Comparison of ENCODE assay signal across 1 cellular context in genomic region chr12:113422030-113422900, GRCh38.
TF ChIP-seq lines count a peak whose summit lies in the region.

Gene SDSL (plus strand): TSS chr12:113422380. CDS start chr12:113427983, 5,603 bp downstream.

TF ChIP-seq in HepG2, 621 proteins besides CTCF, POLR2A, EP300 and RAD21 (continued from another document and continues in another):
- TF ChIP-seq MBD4 (IDR thresholded peaks at IDR 0.05; ENCODE audit: borderline replicate concordance, low read length): no peak
- TF ChIP-seq TOE1 (CRISPR knock-in tag; IDR thresholded peaks at IDR 0.05): no peak
- TF ChIP-seq THAP9 (CRISPR knock-in tag; IDR thresholded peaks at IDR 0.05; ENCODE audit: borderline replicate concordance): peak; percentile 40
- TF ChIP-seq NFIC (IDR thresholded peaks at IDR 0.05; ENCODE audit: low read length): no peak
- no peak for TF ChIP-seq SP4 (CRISPR knock-in tag; IDR thresholded peaks at IDR 0.05)
- no peak for TF ChIP-seq GZF1 (CRISPR knock-in tag; IDR thresholded peaks at IDR 0.05)
- TF ChIP-seq CSRNP2 (CRISPR knock-in tag; conservative IDR thresholded peaks at IDR 0.05; ENCODE audit: low read depth): no peak
- TF ChIP-seq MYPOP (CRISPR knock-in tag; IDR thresholded peaks at IDR 0.05): no peak
- no peak for TF ChIP-seq SNRNP70 (IDR thresholded peaks at IDR 0.05; ENCODE audit: low read depth, low read length)
- TF ChIP-seq ZNF256 (CRISPR knock-in tag; conservative IDR thresholded peaks at IDR 0.05): no peak
- TF ChIP-seq HMG20A (CRISPR knock-in tag; IDR thresholded peaks at IDR 0.05; ENCODE audit: borderline replicate concordance): no peak
- no peak for TF ChIP-seq ZNF766 (CRISPR knock-in tag; IDR thresholded peaks at IDR 0.05; ENCODE audit: borderline replicate concordance)
- TF ChIP-seq ZFP1 (CRISPR knock-in tag; IDR thresholded peaks at IDR 0.05): no peak
- TF ChIP-seq ATF7 (IDR thresholded peaks at IDR 0.05): no peak
- no peak for TF ChIP-seq ATF7 (CRISPR knock-in tag; IDR thresholded peaks at IDR 0.05)
- TF ChIP-seq ZBTB14 (CRISPR knock-in tag; IDR thresholded peaks at IDR 0.05): no peak
- no peak for TF ChIP-seq NFYC (CRISPR knock-in tag; IDR thresholded peaks at IDR 0.05)
- TF ChIP-seq MED1 (CRISPR knock-in tag; IDR thresholded peaks at IDR 0.05): no peak
- no peak for TF ChIP-seq RFX1 (IDR thresholded peaks at IDR 0.05)
- no peak for TF ChIP-seq THRA (CRISPR knock-in tag; IDR thresholded peaks at IDR 0.05; ENCODE audit: borderline replicate concordance)
- no peak for TF ChIP-seq HHEX (CRISPR knock-in tag; IDR thresholded peaks at IDR 0.05)
- TF ChIP-seq ZKSCAN5 (CRISPR knock-in tag; IDR thresholded peaks at IDR 0.05): no peak
- TF ChIP-seq ZBTB3 (CRISPR knock-in tag; IDR thresholded peaks at IDR 0.05; ENCODE audit: borderline replicate concordance, low read depth): no peak
- TF ChIP-seq ZNF883 (CRISPR knock-in tag; IDR thresholded peaks at IDR 0.05; ENCODE audit: not compliant biosample characterization): no peak
- TF ChIP-seq ZMYM2 (CRISPR knock-in tag; IDR thresholded peaks at IDR 0.05): no peak
- TF ChIP-seq ARNTL (CRISPR knock-in tag; IDR thresholded peaks at IDR 0.05): no peak
- TF ChIP-seq MATR3 (CRISPR knock-in tag; IDR thresholded peaks at IDR 0.05): no peak
- TF ChIP-seq NR2C2 (CRISPR knock-in tag; IDR thresholded peaks at IDR 0.05; ENCODE audit: borderline replicate concordance): no peak
- TF ChIP-seq HOXD1 (CRISPR knock-in tag; IDR thresholded peaks at IDR 0.05): no peak
- no peak for TF ChIP-seq YY1 (IDR thresholded peaks at IDR 0.05; ENCODE audit: insufficient read depth, insufficient replicate concordance, low read depth, low read length)
- no peak for TF ChIP-seq MEIS2 (CRISPR knock-in tag; IDR thresholded peaks at IDR 0.05)
- no peak for TF ChIP-seq ZNF720 (CRISPR knock-in tag; IDR thresholded peaks at IDR 0.05)
- TF ChIP-seq DPF2 (CRISPR knock-in tag; IDR thresholded peaks at IDR 0.05; ENCODE audit: borderline replicate concordance, low read depth): no peak
- TF ChIP-seq EHMT2 (IDR thresholded peaks at IDR 0.05; ENCODE audit: borderline replicate concordance, low read depth, low read length): no peak
- TF ChIP-seq BRD4 (CRISPR knock-in tag; IDR thresholded peaks at IDR 0.05): no peak
- no peak for TF ChIP-seq MED13 (CRISPR knock-in tag; IDR thresholded peaks at IDR 0.05)
- TF ChIP-seq SRSF4 (IDR thresholded peaks at IDR 0.05; ENCODE audit: low read depth, low read length, poor library complexity, severe bottlenecking): no peak
- TF ChIP-seq RARG (CRISPR knock-in tag; IDR thresholded peaks at IDR 0.05; ENCODE audit: low read depth): no peak
- no peak for TF ChIP-seq KAT7 (CRISPR knock-in tag; IDR thresholded peaks at IDR 0.05; ENCODE audit: borderline replicate concordance)
- TF ChIP-seq NAIF1 (CRISPR knock-in tag; IDR thresholded peaks at IDR 0.05; ENCODE audit: borderline replicate concordance): no peak
- TF ChIP-seq ZNF598 (CRISPR knock-in tag; IDR thresholded peaks at IDR 0.05; ENCODE audit: borderline replicate concordance): no peak
- TF ChIP-seq SAFB2 (CRISPR knock-in tag; IDR thresholded peaks at IDR 0.05; ENCODE audit: borderline replicate concordance, low read depth): no peak
- no peak for TF ChIP-seq NFE2 (CRISPR knock-in tag; IDR thresholded peaks at IDR 0.05)
- no peak for TF ChIP-seq ATF5 (CRISPR knock-in tag; IDR thresholded peaks at IDR 0.05; ENCODE audit: low read depth)
- TF ChIP-seq ZNF362 (CRISPR knock-in tag; IDR thresholded peaks at IDR 0.05; ENCODE audit: borderline replicate concordance): no peak
- no peak for TF ChIP-seq CBX2 (IDR thresholded peaks at IDR 0.05; ENCODE audit: low read depth, low read length)
- no peak for TF ChIP-seq CBX2 (CRISPR knock-in tag; IDR thresholded peaks at IDR 0.05; ENCODE audit: low read depth)
- no peak for TF ChIP-seq HNRNPK (IDR thresholded peaks at IDR 0.05; ENCODE audit: low read depth, low read length, poor library complexity, severe bottlenecking)
- no peak for TF ChIP-seq ZNF552 (CRISPR knock-in tag; IDR thresholded peaks at IDR 0.05; ENCODE audit: borderline replicate concordance)
- no peak for TF ChIP-seq ARNT2 (CRISPR knock-in tag; IDR thresholded peaks at IDR 0.05; ENCODE audit: low read depth)
- no peak for TF ChIP-seq GMEB1 (CRISPR knock-in tag; IDR thresholded peaks at IDR 0.05; ENCODE audit: borderline replicate concordance)
- no peak for TF ChIP-seq GPN1 (CRISPR knock-in tag; IDR thresholded peaks at IDR 0.05; ENCODE audit: borderline replicate concordance)
- no peak for TF ChIP-seq ZSCAN25 (CRISPR knock-in tag; IDR thresholded peaks at IDR 0.05)
- TF ChIP-seq ZNF235 (CRISPR knock-in tag; IDR thresholded peaks at IDR 0.05; ENCODE audit: borderline replicate concordance): no peak
- TF ChIP-seq HMG20B (CRISPR knock-in tag; conservative IDR thresholded peaks at IDR 0.05): no peak
- TF ChIP-seq ZNF776 (CRISPR knock-in tag; IDR thresholded peaks at IDR 0.05): no peak
- TF ChIP-seq SP2 (CRISPR knock-in tag; IDR thresholded peaks at IDR 0.05): 0 out of 2 replicates have a peak, but pooled peaks have one; percentile 2
- TF ChIP-seq AGO1 (IDR thresholded peaks at IDR 0.05; ENCODE audit: low read depth, low read length, poor library complexity, severe bottlenecking): no peak
- no peak for TF ChIP-seq NFIB (CRISPR knock-in tag; IDR thresholded peaks at IDR 0.05; ENCODE audit: borderline replicate concordance)
- peak; percentile 81 for TF ChIP-seq SAP130 (CRISPR knock-in tag; IDR thresholded peaks at IDR 0.05; ENCODE audit: low read depth)
- no peak for TF ChIP-seq XRCC5 (optimal IDR thresholded peaks at IDR 0.05; ENCODE audit: low read length)
- no peak for TF ChIP-seq HES4 (CRISPR knock-in tag; IDR thresholded peaks at IDR 0.05; ENCODE audit: borderline replicate concordance)
- no peak for TF ChIP-seq ZNF580 (CRISPR knock-in tag; IDR thresholded peaks at IDR 0.05; ENCODE audit: borderline replicate concordance, low read depth)
- TF ChIP-seq ZNF777 (CRISPR knock-in tag; IDR thresholded peaks at IDR 0.05): no peak
- no peak for TF ChIP-seq TP53 (CRISPR knock-in tag; conservative IDR thresholded peaks at IDR 0.05)
- no peak for TF ChIP-seq HNRNPL (IDR thresholded peaks at IDR 0.05; ENCODE audit: low read depth, low read length)
- no peak for TF ChIP-seq PAWR (CRISPR knock-in tag; IDR thresholded peaks at IDR 0.05; ENCODE audit: borderline replicate concordance)
- TF ChIP-seq ZNF207 (IDR thresholded peaks at IDR 0.05; ENCODE audit: borderline replicate concordance): no peak
- no peak for TF ChIP-seq ARID2 (CRISPR knock-in tag; IDR thresholded peaks at IDR 0.05; ENCODE audit: borderline replicate concordance)
- peak; percentile 88; the same call in 1 of the 2 replicates for TF ChIP-seq ZNF572 (CRISPR knock-in tag; IDR thresholded peaks at IDR 0.05)
- no peak for TF ChIP-seq KLF11 (CRISPR knock-in tag; IDR thresholded peaks at IDR 0.05)
- TF ChIP-seq ZNF33B (CRISPR knock-in tag; IDR thresholded peaks at IDR 0.05): no peak
- TF ChIP-seq MTERF4 (CRISPR knock-in tag; IDR thresholded peaks at IDR 0.05): no peak
